ENCODE assay signal across 26 cellular contexts in the genomic region with DNA sequence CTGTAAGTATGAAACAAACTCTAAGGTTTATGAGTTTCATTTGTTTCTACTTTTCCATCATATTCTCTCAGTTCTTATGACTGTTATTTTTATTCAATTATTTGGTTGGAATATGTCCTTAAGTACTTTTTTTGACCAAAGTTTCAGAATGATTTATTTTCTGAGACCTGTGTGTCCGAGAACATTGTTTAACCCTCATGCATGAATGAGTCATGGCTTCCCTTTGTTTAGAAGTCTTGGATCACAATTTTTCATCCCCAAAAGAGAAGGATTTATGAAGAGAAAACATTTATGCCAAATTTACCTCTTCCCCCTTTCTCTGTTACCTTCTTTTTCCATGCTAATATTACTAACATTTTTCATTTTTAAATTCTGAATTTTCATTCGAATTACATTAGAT.
DNase-seq lines count a peak whose midpoint lies in the region; ATAC-seq, FAIRE-seq and TF ChIP-seq lines count a peak whose summit lies in the region.
"Had no signal": no experiment of that assay in that cellular context is flagged by ENCODE, and none has a peak within 500 bp of the region (broad histone marks: within the 10 kb centered on the region; RNA-seq: fewer than 3 reads in every experiment).

No MANE protein-coding gene starts in this region.

- no peak for TF ChIP-seq CTCF in astrocyte (IDR thresholded peaks at IDR 0.05; ENCODE audit: insufficient read depth, low read depth, low read length)
- no peak for TF ChIP-seq CTCF in fibroblast of mammary gland (conservative IDR thresholded peaks at IDR 0.05; ENCODE audit: control insufficient read depth, insufficient read depth, low read depth, low read length)
- TF ChIP-seq CTCF in natural killer cell (IDR thresholded peaks at IDR 0.05): no peak

- H3K27ac ChIP-seq in astrocyte (ENCODE audit: low read depth, low read length): no peak overlapping the region
- H3K27ac ChIP-seq: sigmoid colon, transverse colon had no signal

- ATAC-seq in SK-N-SH treated with all-trans-retinoic acid at 6 μM for 48 hours (no peak), natural killer cell (no peak)
- ATAC-seq: activated T-helper 17 cell treated with anti-CD3 and anti-CD28 coated beads, Interleukin-2, amount 50 U/mL, for 72 hours; K562; mucosa of descending colon had no signal

- no peak overlapping the region for H2AFZ ChIP-seq in astrocyte (ENCODE audit: low read depth, low read length)

- H3K27me3 ChIP-seq in astrocyte (ENCODE audit: insufficient read depth, low read length): no peaks in the 10 kb centered on the region
- H3K27me3 ChIP-seq: sigmoid colon, transverse colon had no signal

- H3K4me3 Mint-ChIP-seq in astrocyte (ENCODE audit: unreplicated experiment) (no peak overlapping the region), natural killer cell (no peak overlapping the region)
- H3K4me3 Mint-ChIP-seq: activated B cell treated with CpG ODN at 0.5 μM for 24 hours; activated naive CD8-positive, alpha-beta T cell treated with anti-CD3 and anti-CD28 coated beads, Interleukin-2, amount 10 ng/mL, durations not matched to agents 7 days and 5 days; activated T-helper 17 cell treated with anti-CD3 and anti-CD28 coated beads, Interleukin-2, amount 50 U/mL, for 72 hours; CD4-positive, CD25-positive, alpha-beta regulatory T cell; immature natural killer cell had no signal

- FAIRE-seq in astrocyte (lab: Jason Lieb, UNC): no peak
- FAIRE-seq: frontal cortex, GM19239, K562 had no signal

- H3K79me2 ChIP-seq in astrocyte (ENCODE audit: insufficient read depth, low read length): no peaks in the 10 kb centered on the region

- no peaks in the 10 kb centered on the region for H3K36me3 ChIP-seq in astrocyte (ENCODE audit: insufficient read depth, low read length)
- H3K36me3 ChIP-seq: sigmoid colon, transverse colon had no signal

- H4K20me1 ChIP-seq in astrocyte (ENCODE audit: insufficient read depth, low read length): no peaks in the 10 kb centered on the region

- H3K36me3 Mint-ChIP-seq in astrocyte (ENCODE audit: low read depth, unreplicated experiment): no peaks in the 10 kb centered on the region
- H3K36me3 Mint-ChIP-seq in natural killer cell: no peaks in the 10 kb centered on the region
- H3K36me3 Mint-ChIP-seq: activated naive CD8-positive, alpha-beta T cell treated with anti-CD3 and anti-CD28 coated beads, Interleukin-2, amount 10 ng/mL, durations not matched to agents 7 days and 5 days; CD4-positive, CD25-positive, alpha-beta regulatory T cell had no signal

- H3K9me3 Mint-ChIP-seq in astrocyte (ENCODE audit: unreplicated experiment) (no peaks in the 10 kb centered on the region), natural killer cell (no peaks in the 10 kb centered on the region)
- H3K9me3 Mint-ChIP-seq: activated naive CD8-positive, alpha-beta T cell treated with anti-CD3 and anti-CD28 coated beads, Interleukin-2, amount 10 ng/mL, durations not matched to agents 7 days and 5 days had no signal

- no peaks in the 10 kb centered on the region for H3K9me3 ChIP-seq in astrocyte (ENCODE audit: insufficient read depth, low read depth, low read length)
- H3K9me3 ChIP-seq: mucosa of descending colon, sigmoid colon, transverse colon had no signal

- H3K4me3 ChIP-seq in astrocyte (ENCODE audit: insufficient read depth, low read depth, low read length) (no peak overlapping the region), fibroblast of mammary gland (ENCODE audit: control insufficient read depth, low read depth, low read length) (no peak overlapping the region)
- H3K4me3 ChIP-seq: K562, mucosa of descending colon, sigmoid colon, transverse colon had no signal

- H3K4me1 Mint-ChIP-seq in astrocyte (ENCODE audit: low read depth, unreplicated experiment) (no peaks in the 10 kb centered on the region), natural killer cell (no peaks in the 10 kb centered on the region)
- H3K4me1 Mint-ChIP-seq: activated B cell treated with CpG ODN at 0.5 μM for 24 hours; activated naive CD8-positive, alpha-beta T cell treated with anti-CD3 and anti-CD28 coated beads, Interleukin-2, amount 10 ng/mL, durations not matched to agents 7 days and 5 days; activated T-helper 17 cell treated with anti-CD3 and anti-CD28 coated beads, Interleukin-2, amount 50 U/mL, for 72 hours; CD4-positive, CD25-positive, alpha-beta regulatory T cell; immature natural killer cell had no signal

- intact Hi-C loops in natural killer cell (cut with micrococcal nuclease): no loop called here

- H3K27ac Mint-ChIP-seq in astrocyte (ENCODE audit: unreplicated experiment) (no peak overlapping the region), natural killer cell (no peak overlapping the region)
- H3K27ac Mint-ChIP-seq: activated B cell treated with CpG ODN at 0.5 μM for 24 hours; activated naive CD8-positive, alpha-beta T cell treated with anti-CD3 and anti-CD28 coated beads, Interleukin-2, amount 10 ng/mL, durations not matched to agents 7 days and 5 days; activated T-helper 17 cell treated with anti-CD3 and anti-CD28 coated beads, Interleukin-2, amount 50 U/mL, for 72 hours; immature natural killer cell had no signal

- H3K4me1 ChIP-seq in astrocyte (ENCODE audit: insufficient read depth, low read length): no peaks in the 10 kb centered on the region
- H3K4me1 ChIP-seq: sigmoid colon, transverse colon had no signal

- H3K27me3 Mint-ChIP-seq in astrocyte (ENCODE audit: low read depth, unreplicated experiment) (peaks cover 6% of the 10 kb centered on the region), natural killer cell (ENCODE audit: low read depth in 2 of 2) (peaks cover 5 to 15% of the 10 kb centered on the region in 2 donors)
- H3K27me3 Mint-ChIP-seq: activated B cell treated with CpG ODN at 0.5 μM for 24 hours; activated T-helper 17 cell treated with anti-CD3 and anti-CD28 coated beads, Interleukin-2, amount 50 U/mL, for 72 hours; CD4-positive, CD25-positive, alpha-beta regulatory T cell had no signal

- DNase-seq in HCEC 1CT (peak; percentile 57), astrocyte (ENCODE audit: low read depth) (peak; percentile 58), fibroblast of mammary gland (ENCODE audit: low read depth) (peak; percentile 50), non-pigmented ciliary epithelial cell (ENCODE audit: low read depth) (peak; percentile 4), T1000 (lab: John Stamatoyannopoulos, UW) (no peak), RPMI8226 (no peak), natural killer cell (no peak)
- DNase-seq: activated B cell treated with CpG ODN at 0.5 μM for 24 hours; activated CD4-positive, alpha-beta T cell treated with anti-CD3 and anti-CD28 coated beads, Interleukin-2, amount 50 U/mL, for 4 hours; activated naive CD8-positive, alpha-beta T cell treated with anti-CD3 and anti-CD28 coated beads, Interleukin-2, amount 10 ng/mL, durations not matched to agents 7 days and 5 days; CD4-positive, CD25-positive, alpha-beta regulatory T cell; cortex of kidney; hippocampal formation; immature natural killer cell; mucosa of descending colon; NCI-H1417 treated with DMSO at 0.1 percent for 48 hours; NCI-H2081 treated with DMSO at 0.1 percent for 48 hours; NCI-H446; Right ventricle myocardium superior; sigmoid colon; transverse colon had no signal

- no peak overlapping the region for H3K4me2 ChIP-seq in astrocyte (ENCODE audit: low read length)

- H3K9ac ChIP-seq in astrocyte (ENCODE audit: low read length): no peak overlapping the region

TF ChIP-seq in SK-N-SH treated with all-trans-retinoic acid at 6 μM for 48 hours, 23 proteins besides CTCF, POLR2A, EP300 and RAD21:
- TF ChIP-seq ZNF8 (CRISPR knock-in tag; IDR thresholded peaks at IDR 0.05) (no peak), ZC3H10 (CRISPR knock-in tag; IDR thresholded peaks at IDR 0.05) (no peak), ESRRG (CRISPR knock-in tag; IDR thresholded peaks at IDR 0.05) (no peak), SNAI2 (CRISPR knock-in tag; IDR thresholded peaks at IDR 0.05) (no peak), ZNF70 (CRISPR knock-in tag; IDR thresholded peaks at IDR 0.05) (no peak), ARNTL (CRISPR knock-in tag; IDR thresholded peaks at IDR 0.05; ENCODE audit: borderline replicate concordance, low read depth) (no peak)
- TF ChIP-seq, protein P1, sequence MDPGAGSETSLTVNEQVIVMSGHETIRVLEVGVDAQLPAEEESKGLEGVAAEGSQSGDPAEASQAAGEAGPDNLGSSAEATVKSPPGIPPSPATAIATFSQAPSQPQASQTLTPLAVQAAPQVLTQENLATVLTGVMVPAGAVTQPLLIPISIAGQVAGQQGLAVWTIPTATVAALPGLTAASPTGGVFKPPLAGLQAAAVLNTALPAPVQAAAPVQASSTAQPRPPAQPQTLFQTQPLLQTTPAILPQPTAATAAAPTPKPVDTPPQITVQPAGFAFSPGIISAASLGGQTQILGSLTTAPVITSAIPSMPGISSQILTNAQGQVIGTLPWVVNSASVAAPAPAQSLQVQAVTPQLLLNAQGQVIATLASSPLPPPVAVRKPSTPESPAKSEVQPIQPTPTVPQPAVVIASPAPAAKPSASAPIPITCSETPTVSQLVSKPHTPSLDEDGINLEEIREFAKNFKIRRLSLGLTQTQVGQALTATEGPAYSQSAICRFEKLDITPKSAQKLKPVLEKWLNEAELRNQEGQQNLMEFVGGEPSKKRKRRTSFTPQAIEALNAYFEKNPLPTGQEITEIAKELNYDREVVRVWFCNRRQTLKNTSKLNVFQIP (CRISPR knock-in tag; IDR thresholded peaks at IDR 0.05; ENCODE audit: borderline replicate concordance, low read depth): no peak

Comparison
In these comparisons a context has a peak if more than half of its experiments do, and no peak if none do; other contexts are left out.
1. DNase-seq: peak in HCEC 1CT (single experiment), astrocyte (single experiment), fibroblast of mammary gland (single experiment) and non-pigmented ciliary epithelial cell (single experiment); none in T1000 (single experiment), RPMI8226 (single experiment) and natural killer cell (single experiment).